2 cellular contexts compared by ENCODE assay signal in the genomic region with DNA sequence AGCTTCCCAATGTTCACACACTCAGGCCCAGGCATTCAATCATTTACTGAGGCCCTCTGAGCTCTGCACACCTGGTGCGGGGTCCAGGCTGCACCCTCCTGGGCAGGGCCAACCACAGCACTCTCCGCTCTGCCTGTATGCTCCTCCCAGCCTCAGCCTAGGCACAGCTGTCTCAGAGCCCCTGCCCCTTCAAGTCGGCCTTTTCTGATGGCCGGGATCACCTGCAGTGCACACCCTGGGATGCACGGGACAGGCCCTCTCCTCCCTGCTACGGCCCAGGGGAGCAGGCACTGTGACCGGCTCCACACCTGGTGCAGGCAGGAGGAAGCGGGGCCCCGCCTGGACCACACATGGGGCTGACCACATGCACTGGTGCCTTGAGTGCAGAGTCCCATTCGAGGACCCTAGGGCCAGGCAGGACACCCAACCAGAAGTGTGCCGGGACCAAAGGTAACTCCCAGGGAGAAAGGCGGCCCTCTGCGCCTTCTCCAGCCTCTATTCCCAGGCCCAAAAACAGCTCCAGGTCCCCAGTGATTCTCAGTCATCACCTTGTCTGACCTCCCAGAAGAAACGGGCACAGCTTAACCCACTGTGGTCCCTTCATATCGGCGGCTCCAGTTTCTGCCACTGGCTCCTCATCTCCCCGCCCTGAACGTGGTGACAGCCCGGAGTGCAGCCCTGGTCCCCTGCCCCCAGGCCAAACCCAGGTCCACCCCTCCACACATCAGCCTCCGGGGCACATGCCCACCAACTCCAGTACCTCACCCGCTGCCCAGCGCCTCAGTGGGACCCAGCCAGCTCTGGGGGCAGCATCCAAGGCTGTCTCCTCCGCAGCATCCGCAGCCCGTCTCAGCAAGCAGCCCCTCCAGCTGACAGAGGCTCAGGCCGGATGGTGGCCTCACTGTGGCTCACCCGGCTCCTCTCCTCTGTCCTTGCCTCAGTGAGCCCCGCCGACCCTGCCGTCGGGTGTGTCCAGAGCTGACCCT.
TF ChIP-seq lines count a peak whose summit lies in the region.

No MANE protein-coding gene starts in this region.

TF ChIP-seq in GM23338, 12 proteins besides CTCF, POLR2A, EP300 and RAD21 (continues in another document):
- TF ChIP-seq ZNF114 (CRISPR knock-in tag; IDR thresholded peaks at IDR 0.05) (no peak), STAT1 (IDR thresholded peaks at IDR 0.05; ENCODE audit: unreplicated experiment) (no peak), ETS1 (IDR thresholded peaks at IDR 0.05) (no peak), NANOG (IDR thresholded peaks at IDR 0.05; ENCODE audit: borderline replicate concordance) (no peak), CREB1 (CRISPR knock-in tag; IDR thresholded peaks at IDR 0.05; ENCODE audit: low read depth) (no peak), ZNF462 (CRISPR knock-in tag; IDR thresholded peaks at IDR 0.05) (no peak), EZH2phosphoT487 (IDR thresholded peaks at IDR 0.05; ENCODE audit: unreplicated experiment) (no peak), JUNB (IDR thresholded peaks at IDR 0.05; ENCODE audit: unreplicated experiment) (no peak)

TF ChIP-seq in H1, 55 proteins besides CTCF, POLR2A, EP300 and RAD21:
- TF ChIP-seq, protein P1, sequence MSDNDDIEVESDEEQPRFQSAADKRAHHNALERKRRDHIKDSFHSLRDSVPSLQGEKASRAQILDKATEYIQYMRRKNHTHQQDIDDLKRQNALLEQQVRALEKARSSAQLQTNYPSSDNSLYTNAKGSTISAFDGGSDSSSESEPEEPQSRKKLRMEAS (IDR thresholded peaks at IDR 0.05), result no peak
- TF ChIP-seq EGR1 (IDR thresholded peaks at IDR 0.05; ENCODE audit: borderline replicate concordance, low read depth, low read length) (no peak), TEAD4 (IDR thresholded peaks at IDR 0.05; ENCODE audit: low read depth, low read length) (no peak), KDM1A (IDR thresholded peaks at IDR 0.05; ENCODE audit: borderline replicate concordance, low read length) (no peak), EZH2 (IDR thresholded peaks at IDR 0.05; ENCODE audit: low read depth, low read length, severe bottlenecking) (no peak), FOSL1 (IDR thresholded peaks at IDR 0.05; ENCODE audit: insufficient read depth, low read depth, low read length) (no peak), ATF3 (IDR thresholded peaks at IDR 0.05; ENCODE audit: insufficient read depth, low read depth, low read length) (no peak), TAF7 (optimal IDR thresholded peaks at IDR 0.05; ENCODE audit: borderline replicate concordance, low read depth, low read length) (no peak), TAF1 (IDR thresholded peaks at IDR 0.05; ENCODE audit: low read depth, low read length) (no peak), NRF1 (IDR thresholded peaks at IDR 0.05; ENCODE audit: low read depth, low read length) (no peak), JUN (IDR thresholded peaks at IDR 0.05; ENCODE audit: low read depth, low read length) (no peak), BACH1 (IDR thresholded peaks at IDR 0.05; ENCODE audit: low read length) (no peak), CTBP2 (IDR thresholded peaks at IDR 0.05; ENCODE audit: borderline replicate concordance, insufficient read depth, insufficient read length, low read length) (no peak), NANOG (IDR thresholded peaks at IDR 0.05; ENCODE audit: insufficient read depth, low read depth, low read length, poor library complexity, severe bottlenecking) (no peak), SP1 (IDR thresholded peaks at IDR 0.05; ENCODE audit: low read depth, low read length) (no peak), PHF8 (conservative IDR thresholded peaks at IDR 0.05; ENCODE audit: low read depth, low read length) (no peak), SUZ12 (IDR thresholded peaks at IDR 0.05; ENCODE audit: low read length) (no peak), SIX5 (IDR thresholded peaks at IDR 0.05; ENCODE audit: low read depth, low read length) (no peak), SP2 (IDR thresholded peaks at IDR 0.05; ENCODE audit: low read length) (no peak)
